In the genomic region with DNA sequence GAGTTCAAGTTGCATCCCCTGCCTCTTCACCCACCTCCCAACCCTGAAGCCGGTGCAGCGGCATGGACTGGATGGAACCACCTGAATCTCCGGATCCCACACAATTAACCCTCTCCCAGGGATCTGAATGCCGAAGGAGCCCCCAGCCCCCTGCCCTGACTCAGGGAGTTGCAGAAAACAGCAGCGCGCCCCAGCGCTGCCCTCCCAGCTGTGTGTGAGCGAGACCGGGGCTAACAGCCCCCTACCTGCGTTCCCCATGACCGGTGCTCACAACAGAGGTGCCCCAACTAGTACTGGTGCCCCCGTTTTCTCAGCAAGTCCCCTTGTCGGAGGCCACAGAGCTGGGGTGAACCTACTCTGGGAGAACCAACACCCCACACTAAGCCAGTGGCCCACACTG, we compare ENCODE assay signal across 27 cellular contexts.
"Had no signal": no experiment of that assay in that cellular context is flagged by ENCODE, and none has a peak within 500 bp of the region (broad histone marks: within the 10 kb centered on the region; RNA-seq: fewer than 3 reads in every experiment).

No MANE protein-coding gene starts in this region.

- FAIRE-seq: colon had no signal

- H3K36me3 Mint-ChIP-seq: natural killer cell; stimulated activated effector memory CD8-positive, alpha-beta T cell treated with anti-CD3 and anti-CD28 coated beads, Interleukin-12 subunit alpha, Interleukin-12 subunit beta, amount 100 ng/mL, for 72 hours had no signal

- H3K4me3 Mint-ChIP-seq: dendritic cell treated with granulocyte-macrophage colony-stimulating factor and Interleukin-4, amounts not matched to agents 40 ng/mL and 50 ng/mL, for 4 days; endodermal cell; natural killer cell; stimulated activated effector memory CD8-positive, alpha-beta T cell treated with anti-CD3 and anti-CD28 coated beads, Interleukin-12 subunit alpha, Interleukin-12 subunit beta, amount 100 ng/mL, for 72 hours had no signal

- H3K4me1 ChIP-seq: gastrocnemius medialis, lower lobe of right lung, psoas muscle, stomach, transverse colon, upper lobe of right lung, vagina had no signal

- H3K36me3 ChIP-seq: gastrocnemius medialis, heart left ventricle, lower lobe of right lung, ovary, sigmoid colon, stomach, transverse colon, upper lobe of right lung, vagina had no signal

- H3K9me3 Mint-ChIP-seq: dendritic cell treated with granulocyte-macrophage colony-stimulating factor and Interleukin-4, amounts not matched to agents 40 ng/mL and 50 ng/mL, for 4 days; endodermal cell; natural killer cell; stimulated activated effector memory CD8-positive, alpha-beta T cell treated with anti-CD3 and anti-CD28 coated beads, Interleukin-12 subunit alpha, Interleukin-12 subunit beta, amount 100 ng/mL, for 72 hours had no signal

- H3K27me3 ChIP-seq: heart left ventricle, hepatocyte, ovary, sigmoid colon, stomach, transverse colon, upper lobe of right lung, vagina had no signal

- H3K9me3 ChIP-seq: gastrocnemius medialis, heart left ventricle, lower lobe of right lung, ovary, psoas muscle, sigmoid colon, stomach, transverse colon, upper lobe of right lung, vagina had no signal

- H3K27ac ChIP-seq: epithelial cell of prostate, gastrocnemius medialis, heart left ventricle, hepatocyte, lower lobe of right lung, ovary, psoas muscle, sigmoid colon, transverse colon, upper lobe of right lung, vagina had no signal

- H3K4me1 Mint-ChIP-seq: natural killer cell; stimulated activated effector memory CD8-positive, alpha-beta T cell treated with anti-CD3 and anti-CD28 coated beads, Interleukin-12 subunit alpha, Interleukin-12 subunit beta, amount 100 ng/mL, for 72 hours had no signal

- DNase-seq: effector CD8-positive, alpha-beta T cell; endodermal cell; foreskin fibroblast; gastrocnemius medialis; heart left ventricle; left ventricle myocardium superior; lower lobe of right lung; natural killer cell; nucleus accumbens; ovary; posterior cingulate gyrus; psoas muscle; right cardiac atrium; sigmoid colon; stimulated activated CD4-positive, alpha-beta T cell treated with anti-CD3 and anti-CD28 coated beads, Interleukin-2, amount 100 ng/mL, for 24 hours; stimulated activated CD4-positive, alpha-beta T cell treated with anti-CD3 and anti-CD28 coated beads, Interleukin-4, amount 100 ng/mL, for 24 hours; stimulated activated naive CD4-positive, alpha-beta T cell treated with Interleukin-2 at 50 U/mL for 16 hours; stomach; transverse colon; upper lobe of right lung had no signal

- H3K4me2 ChIP-seq: hepatocyte had no signal

- H3K79me2 ChIP-seq: hepatocyte had no signal

- H3K27me3 Mint-ChIP-seq: dendritic cell treated with granulocyte-macrophage colony-stimulating factor and Interleukin-4, amounts not matched to agents 40 ng/mL and 50 ng/mL, for 4 days had no signal

- H2AFZ ChIP-seq: hepatocyte had no signal

- ATAC-seq: esophagus mucosa; gastrocnemius medialis; lower lobe of right lung; right cardiac atrium; stimulated activated effector memory CD8-positive, alpha-beta T cell treated with anti-CD3 and anti-CD28 coated beads, Interleukin-12 subunit alpha, Interleukin-12 subunit beta, amount 100 ng/mL, for 72 hours; upper lobe of right lung had no signal

- H3K4me3 ChIP-seq: gastrocnemius medialis, heart left ventricle, hepatocyte, lower lobe of right lung, ovary, psoas muscle, sigmoid colon, stomach, transverse colon, upper lobe of right lung, vagina had no signal

- H3K27ac Mint-ChIP-seq: dendritic cell treated with granulocyte-macrophage colony-stimulating factor and Interleukin-4, amounts not matched to agents 40 ng/mL and 50 ng/mL, for 4 days; natural killer cell; stimulated activated effector memory CD8-positive, alpha-beta T cell treated with anti-CD3 and anti-CD28 coated beads, Interleukin-12 subunit alpha, Interleukin-12 subunit beta, amount 100 ng/mL, for 72 hours had no signal
